Comparison of ENCODE assay signal across 1 cellular context in the genomic region with DNA sequence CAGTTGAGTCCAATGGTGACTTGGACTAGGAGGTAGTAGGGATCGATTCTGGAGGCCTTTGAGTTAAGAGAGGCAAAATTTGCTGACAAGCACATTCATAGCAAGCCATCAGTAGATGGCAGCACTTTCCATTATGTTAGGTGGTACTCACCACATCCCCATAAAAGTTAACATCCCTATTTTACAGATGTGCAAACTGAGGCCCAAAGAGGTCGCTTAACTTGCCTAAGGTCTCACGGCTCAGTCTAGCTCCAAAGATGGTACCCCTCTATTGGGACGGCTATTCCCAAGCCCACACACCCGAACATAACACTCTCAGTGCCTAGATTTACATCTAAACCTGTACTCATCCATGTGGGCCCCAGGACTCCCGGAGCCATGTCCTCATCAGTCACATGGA.
TF ChIP-seq lines count a peak whose summit lies in the region.

No MANE protein-coding gene starts in this region.

TF ChIP-seq in A549, 52 proteins besides CTCF, POLR2A, EP300 and RAD21 (continued from another document):
- TF ChIP-seq, protein P1, sequence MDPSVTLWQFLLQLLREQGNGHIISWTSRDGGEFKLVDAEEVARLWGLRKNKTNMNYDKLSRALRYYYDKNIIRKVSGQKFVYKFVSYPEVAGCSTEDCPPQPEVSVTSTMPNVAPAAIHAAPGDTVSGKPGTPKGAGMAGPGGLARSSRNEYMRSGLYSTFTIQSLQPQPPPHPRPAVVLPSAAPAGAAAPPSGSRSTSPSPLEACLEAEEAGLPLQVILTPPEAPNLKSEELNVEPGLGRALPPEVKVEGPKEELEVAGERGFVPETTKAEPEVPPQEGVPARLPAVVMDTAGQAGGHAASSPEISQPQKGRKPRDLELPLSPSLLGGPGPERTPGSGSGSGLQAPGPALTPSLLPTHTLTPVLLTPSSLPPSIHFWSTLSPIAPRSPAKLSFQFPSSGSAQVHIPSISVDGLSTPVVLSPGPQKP (IDR thresholded peaks at IDR 0.05; ENCODE audit: low read depth, low read length): no peak
- TF ChIP-seq ZC3H11A (IDR thresholded peaks at IDR 0.05): no peak
- no peak for TF ChIP-seq CHD2 (IDR thresholded peaks at IDR 0.05; ENCODE audit: low read length, partially characterized antibody)
- no peak for TF ChIP-seq NPAS2 (CRISPR knock-in tag; IDR thresholded peaks at IDR 0.05; ENCODE audit: borderline replicate concordance)
- TF ChIP-seq FOSB (CRISPR knock-in tag; IDR thresholded peaks at IDR 0.05): peak; percentile 43; the same call in 1 of the 2 replicates
- TF ChIP-seq, protein P2, sequence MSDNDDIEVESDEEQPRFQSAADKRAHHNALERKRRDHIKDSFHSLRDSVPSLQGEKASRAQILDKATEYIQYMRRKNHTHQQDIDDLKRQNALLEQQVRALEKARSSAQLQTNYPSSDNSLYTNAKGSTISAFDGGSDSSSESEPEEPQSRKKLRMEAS (IDR thresholded peaks at IDR 0.05): no peak
- no peak for TF ChIP-seq KDM5A (IDR thresholded peaks at IDR 0.05)
- no peak for TF ChIP-seq HOXB5 (CRISPR knock-in tag; IDR thresholded peaks at IDR 0.05)
- TF ChIP-seq TP53 (CRISPR knock-in tag; IDR thresholded peaks at IDR 0.05): peak; percentile 56; the same call in 1 of the 2 replicates
- TF ChIP-seq NFE2L2 (conservative IDR thresholded peaks at IDR 0.05; ENCODE audit: low read length): 0 out of 2 replicates have a peak, but pooled peaks have one; percentile 25
- TF ChIP-seq HEYL (CRISPR knock-in tag; IDR thresholded peaks at IDR 0.05): no peak
- TF ChIP-seq POLR2AphosphoS2 (conservative IDR thresholded peaks at IDR 0.05; ENCODE audit: low read length): 0 out of 2 replicates have a peak, but pooled peaks have one; percentile 78
- peak; percentile 52; the same call in 1 of the 2 replicates for TF ChIP-seq HOXA7 (CRISPR knock-in tag; IDR thresholded peaks at IDR 0.05)
- TF ChIP-seq FOSL2 (IDR thresholded peaks at IDR 0.05): no peak
- 0 out of 2 replicates have a peak, but pooled peaks have one; percentile 14 for TF ChIP-seq FOSL2 (CRISPR knock-in tag; IDR thresholded peaks at IDR 0.05)
- no peak for TF ChIP-seq RARB (CRISPR knock-in tag; IDR thresholded peaks at IDR 0.05)
- TF ChIP-seq EHF (CRISPR knock-in tag; IDR thresholded peaks at IDR 0.05): no peak
- no peak for TF ChIP-seq TFCP2L1 (CRISPR knock-in tag; IDR thresholded peaks at IDR 0.05)
- peak; percentile 28; the same call in 1 of the 2 replicates for TF ChIP-seq FOXS1 (CRISPR knock-in tag; IDR thresholded peaks at IDR 0.05)
- TF ChIP-seq JUNB (IDR thresholded peaks at IDR 0.05): no peak
- TF ChIP-seq, protein P3, sequence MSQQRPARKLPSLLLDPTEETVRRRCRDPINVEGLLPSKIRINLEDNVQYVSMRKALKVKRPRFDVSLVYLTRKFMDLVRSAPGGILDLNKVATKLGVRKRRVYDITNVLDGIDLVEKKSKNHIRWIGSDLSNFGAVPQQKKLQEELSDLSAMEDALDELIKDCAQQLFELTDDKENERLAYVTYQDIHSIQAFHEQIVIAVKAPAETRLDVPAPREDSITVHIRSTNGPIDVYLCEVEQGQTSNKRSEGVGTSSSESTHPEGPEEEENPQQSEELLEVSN (IDR thresholded peaks at IDR 0.05; ENCODE audit: borderline replicate concordance, low read depth): no peak
- no peak for TF ChIP-seq JUN (IDR thresholded peaks at IDR 0.05)
- TF ChIP-seq KDM1A (IDR thresholded peaks at IDR 0.05; ENCODE audit: low read depth): peak; percentile 93
- no peak for TF ChIP-seq PHF8 (IDR thresholded peaks at IDR 0.05; ENCODE audit: borderline replicate concordance, low read depth)
- TF ChIP-seq RNF2 (IDR thresholded peaks at IDR 0.05; ENCODE audit: borderline replicate concordance, low read depth): no peak
- TF ChIP-seq ZFP36 (IDR thresholded peaks at IDR 0.05; ENCODE audit: borderline replicate concordance, partially characterized antibody): no peak
- TF ChIP-seq MAFK (IDR thresholded peaks at IDR 0.05; ENCODE audit: partially characterized antibody): peak; percentile 100
- TF ChIP-seq, protein P4, sequence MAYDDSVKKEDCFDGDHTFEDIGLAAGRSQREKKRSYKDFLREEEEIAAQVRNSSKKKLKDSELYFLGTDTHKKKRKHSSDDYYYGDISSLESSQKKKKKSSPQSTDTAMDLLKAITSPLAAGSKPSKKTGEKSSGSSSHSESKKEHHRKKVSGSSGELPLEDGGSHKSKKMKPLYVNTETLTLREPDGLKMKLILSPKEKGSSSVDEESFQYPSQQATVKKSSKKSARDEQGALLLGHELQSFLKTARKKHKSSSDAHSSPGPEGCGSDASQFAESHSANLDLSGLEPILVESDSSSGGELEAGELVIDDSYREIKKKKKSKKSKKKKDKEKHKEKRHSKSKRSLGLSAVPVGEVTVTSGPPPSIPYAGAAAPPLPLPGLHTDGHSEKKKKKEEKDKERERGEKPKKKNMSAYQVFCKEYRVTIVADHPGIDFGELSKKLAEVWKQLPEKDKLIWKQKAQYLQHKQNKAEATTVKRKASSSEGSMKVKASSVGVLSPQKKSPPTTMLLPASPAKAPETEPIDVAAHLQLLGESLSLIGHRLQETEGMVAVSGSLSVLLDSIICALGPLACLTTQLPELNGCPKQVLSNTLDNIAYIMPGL (CRISPR knock-in tag; IDR thresholded peaks at IDR 0.05; ENCODE audit: borderline replicate concordance): no peak
- TF ChIP-seq ESRRA (IDR thresholded peaks at IDR 0.05; ENCODE audit: borderline replicate concordance, low read length): 0 out of 2 replicates have a peak, but pooled peaks have one; percentile 29
- no peak for TF ChIP-seq CBX2 (IDR thresholded peaks at IDR 0.05; ENCODE audit: borderline replicate concordance, low read depth)
- TF ChIP-seq ZNF302 (CRISPR knock-in tag; IDR thresholded peaks at IDR 0.05): no peak
- TF ChIP-seq SREBF2 (IDR thresholded peaks at IDR 0.05): no peak
- TF ChIP-seq, protein P5, sequence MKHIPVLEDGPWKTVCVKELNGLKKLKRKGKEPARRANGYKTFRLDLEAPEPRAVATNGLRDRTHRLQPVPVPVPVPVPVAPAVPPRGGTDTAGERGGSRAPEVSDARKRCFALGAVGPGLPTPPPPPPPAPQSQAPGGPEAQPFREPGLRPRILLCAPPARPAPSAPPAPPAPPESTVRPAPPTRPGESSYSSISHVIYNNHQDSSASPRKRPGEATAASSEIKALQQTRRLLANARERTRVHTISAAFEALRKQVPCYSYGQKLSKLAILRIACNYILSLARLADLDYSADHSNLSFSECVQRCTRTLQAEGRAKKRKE (CRISPR knock-in tag; IDR thresholded peaks at IDR 0.05; ENCODE audit: low read depth): no peak
- no peak for TF ChIP-seq BHLHE40 (IDR thresholded peaks at IDR 0.05; ENCODE audit: low read depth, low read length)
- TF ChIP-seq SMC3 (IDR thresholded peaks at IDR 0.05): peak; percentile 61
- 0 out of 2 replicates have a peak, but pooled peaks have one; percentile 23 for TF ChIP-seq HOXB13 (CRISPR knock-in tag; IDR thresholded peaks at IDR 0.05; ENCODE audit: low read depth)
- TF ChIP-seq, protein P6, sequence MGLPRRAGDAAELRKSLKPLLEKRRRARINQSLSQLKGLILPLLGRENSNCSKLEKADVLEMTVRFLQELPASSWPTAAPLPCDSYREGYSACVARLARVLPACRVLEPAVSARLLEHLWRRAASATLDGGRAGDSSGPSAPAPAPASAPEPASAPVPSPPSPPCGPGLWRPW (IDR thresholded peaks at IDR 0.05): no peak
- no peak for TF ChIP-seq NR3C1 (IDR thresholded peaks at IDR 0.05)
- no peak for TF ChIP-seq CBX8 (IDR thresholded peaks at IDR 0.05)
- TF ChIP-seq CHD4 (IDR thresholded peaks at IDR 0.05; ENCODE audit: borderline replicate concordance): no peak
- no peak for TF ChIP-seq CEBPB (IDR thresholded peaks at IDR 0.05)
- no peak for TF ChIP-seq RFX5 (IDR thresholded peaks at IDR 0.05)
